ENCODE assay signal across 15 cellular contexts in the genomic region with DNA sequence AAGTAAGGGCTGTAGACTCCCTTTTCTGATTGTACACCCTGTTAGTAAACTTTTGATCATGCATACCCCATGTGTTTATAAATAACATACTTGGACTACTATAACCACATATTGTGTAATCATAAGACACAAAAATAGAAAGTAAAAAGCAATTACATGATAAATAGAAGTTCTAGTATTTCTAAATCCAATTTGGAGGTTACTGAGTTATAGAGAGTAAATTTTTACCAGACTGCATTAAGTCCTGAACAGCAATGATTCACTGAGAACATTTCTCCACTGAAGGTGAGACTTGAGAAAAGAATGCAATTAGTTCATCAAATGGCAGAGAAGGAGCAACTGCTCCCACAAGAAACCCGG. TPM values are rescaled to one million over a fixed set of nuclear protein-coding genes. Genes with fewer than 3 reads are reported as not detected.
DNase-seq lines count a peak whose midpoint lies in the region; ATAC-seq lines count a peak whose summit lies in the region.
"Had no signal": no experiment of that assay in that cellular context is flagged by ENCODE, and none has a peak within 500 bp of the region (broad histone marks: within the 10 kb centered on the region; RNA-seq: fewer than 3 reads in every experiment).

No MANE protein-coding gene starts in this region.

- H3K4me2 ChIP-seq in GM23248 (ENCODE audit: unreplicated experiment) = peak overlapping the region; percentile 60

- no peaks in the 10 kb centered on the region for H4K20me1 ChIP-seq in GM23248 (ENCODE audit: insufficient read depth)

- in situ Hi-C loops in GM23248 (cut with MboI) = no loop called here

- intact Hi-C loops in CD4-positive, alpha-beta memory T cell (cut with micrococcal nuclease) = no loop called here

- no peak overlapping the region for H2AFZ ChIP-seq in GM23248

- H3K36me3 ChIP-seq in GM23248 (ENCODE audit: low read depth) (peaks cover 28% of the 10 kb centered on the region), mesodermal cell (ENCODE audit: control insufficient read depth, insufficient read depth, low read length) (peaks cover 47% of the 10 kb centered on the region)
- peaks cover 22% of the 10 kb centered on the region for H3K36me3 ChIP-seq in CD4-positive, alpha-beta memory T cell (ENCODE audit: insufficient read depth, low read length)

- H3K27ac ChIP-seq in GM23248 = peak overlapping the region; percentile 91
- H3K27ac ChIP-seq in mesodermal cell (ENCODE audit: low read depth, low read length, severe bottlenecking) = peak overlapping the region; percentile 41
- H3K27ac ChIP-seq in CD4-positive, alpha-beta memory T cell (ENCODE audit: low read depth, low read length) = no peak overlapping the region
- H3K27ac ChIP-seq: WERI-Rb-1 had no signal

- no peaks in the 10 kb centered on the region for H3K27me3 ChIP-seq in GM23248 (replicated peaks; ENCODE audit: insufficient read depth)
- H3K27me3 ChIP-seq in CD4-positive, alpha-beta memory T cell (ENCODE audit: insufficient read depth, low read length) = no peaks in the 10 kb centered on the region

- H3F3A ChIP-seq in GM23248 (ENCODE audit: insufficient read depth) = peaks cover 68% of the 10 kb centered on the region

- H3K9me3 Mint-ChIP-seq in CD4-positive, alpha-beta memory T cell = no peaks in the 10 kb centered on the region
- H3K9me3 Mint-ChIP-seq: stimulated activated memory B cell treated with anti-CD40 and anti-IgM and Interleukin-4, amounts not matched to agents 10 μg/mL and 1 μg/mL and 100 μg/mL, for 72 hours had no signal

- H3K4me3 Mint-ChIP-seq in CD4-positive, alpha-beta memory T cell = no peak overlapping the region
- H3K4me3 Mint-ChIP-seq: stimulated activated memory B cell treated with anti-CD40 and anti-IgM and Interleukin-4, amounts not matched to agents 10 μg/mL and 1 μg/mL and 100 μg/mL, for 72 hours had no signal

- H3K36me3 Mint-ChIP-seq in CD4-positive, alpha-beta memory T cell = peaks cover 17 to 44% of the 10 kb centered on the region in 2 donors

- H3K4me3 ChIP-seq in GM23248 (no peak overlapping the region), mesodermal cell (ENCODE audit: extremely low read depth, insufficient read depth, low read length, poor library complexity, severe bottlenecking) (no peak overlapping the region)
- no peak overlapping the region for H3K4me3 ChIP-seq in CD4-positive, alpha-beta memory T cell (ENCODE audit: low read length in 2 of 2)

- H3K9ac ChIP-seq in GM23248 = peak overlapping the region; percentile 67

- H3K4me1 ChIP-seq in GM23248 (ENCODE audit: insufficient read depth) = peaks cover 48% of the 10 kb centered on the region
- peaks cover 19% of the 10 kb centered on the region for H3K4me1 ChIP-seq in mesodermal cell (ENCODE audit: control insufficient read depth, insufficient read depth, low read length, poor library complexity, severe bottlenecking)
- H3K4me1 ChIP-seq in CD4-positive, alpha-beta memory T cell (ENCODE audit: insufficient read depth, low read length) = no peaks in the 10 kb centered on the region

- H3K9me3 ChIP-seq in GM23248 (ENCODE audit: low read depth) (no peaks in the 10 kb centered on the region), mesodermal cell (ENCODE audit: control insufficient read depth, low read length) (no peaks in the 10 kb centered on the region)
- no peaks in the 10 kb centered on the region for H3K9me3 ChIP-seq in CD4-positive, alpha-beta memory T cell (ENCODE audit: control insufficient read depth in 1 of 2, low read length in 2 of 2)

- no peaks in the 10 kb centered on the region for H3K27me3 Mint-ChIP-seq in CD4-positive, alpha-beta memory T cell
- H3K27me3 Mint-ChIP-seq: stimulated activated memory B cell treated with anti-CD40 and anti-IgM and Interleukin-4, amounts not matched to agents 10 μg/mL and 1 μg/mL and 100 μg/mL, for 72 hours had no signal

- peaks cover 0 to 13% (median 5%) of the 10 kb centered on the region in 4 donors for H3K4me1 Mint-ChIP-seq in CD4-positive, alpha-beta memory T cell
- H3K4me1 Mint-ChIP-seq: stimulated activated memory B cell treated with anti-CD40 and anti-IgM and Interleukin-4, amounts not matched to agents 10 μg/mL and 1 μg/mL and 100 μg/mL, for 72 hours had no signal

- WGBS in GM23248 (ENCODE audit: low coverage in 1 of 2, low lambda C conversion rate in 2 of 2, missing lambda C conversion rate in 2 of 2), 2 experiments = 23 to 27% methylated on average over 1 of the region's 1 CpG
- WGBS in mesodermal cell (ENCODE audit: insufficient coverage in 2 of 2), 2 experiments = 100% methylated on average over 1 of the region's 1 CpG; no CpG with 5 or more reads in 1 of the 2 experiments

- H3K79me2 ChIP-seq in GM23248 (ENCODE audit: insufficient read depth) = peaks cover 11% of the 10 kb centered on the region

- DNase-seq in AG08395 (ENCODE audit: low spot score) (peak; percentile 53), GM23248 (peak; percentile 86), amniotic epithelial cell (ENCODE audit: low read depth) (peak; percentile 82), T1000 (lab: John Stamatoyannopoulos, UW) (no peak), NCI-H526 treated with DMSO at 0.1 percent for 48 hours (lab: John Stamatoyannopoulos, UW) (no peak)
- no peak for DNase-seq in CD4-positive, alpha-beta memory T cell
- DNase-seq: COR-L47, NCI-H1092 treated with DMSO at 0.1 percent for 48 hours, NCI-H524, SHP77, WERI-Rb-1 had no signal

- no peaks in the 10 kb centered on the region for H3K9me2 ChIP-seq in GM23248 (ENCODE audit: insufficient read depth)

- peak overlapping the region in 3 of 7 donors; percentile 37 to 73 (median 66) for H3K27ac Mint-ChIP-seq in CD4-positive, alpha-beta memory T cell
- H3K27ac Mint-ChIP-seq: stimulated activated memory B cell treated with anti-CD40 and anti-IgM and Interleukin-4, amounts not matched to agents 10 μg/mL and 1 μg/mL and 100 μg/mL, for 72 hours had no signal

- POLR2A ChIA-PET in CD4-positive, alpha-beta memory T cell (lab: Charles Lee; ENCODE audit: partially characterized antibody) = interaction anchor here (1.0 kb wide), 1 partner anchor 20 kb away, joined by 3 read pairs; no protein-coding TSS in a partner anchor

- ATAC-seq in HG03432 (IDR thresholded peaks at IDR 0.05; ENCODE audit: unreplicated experiment) = no peak
- ATAC-seq: stimulated activated memory B cell treated with anti-CD40 and anti-IgM and Interleukin-4, amounts not matched to agents 10 μg/mL and 1 μg/mL and 100 μg/mL, for 72 hours had no signal

- CTCF ChIA-PET in CD4-positive, alpha-beta memory T cell (lab: Charles Lee; ENCODE audit: partially characterized antibody) = no interaction called here

RNA-seq across cellular contexts. Expression of a gene that starts 7.7 kb away (rescaled TPM):
- total RNA-seq in GM23248 (2014; rRNA removed; shearing (Covaris generic)) = 12.3 and 25.8 TPM in 2 replicates
- polyA plus RNA-seq in GM23248 (2016; fragmentation: Nextera tagmentation; extraction: Ambion mirVana) = 1.1 and 1.2 TPM in 2 replicates
- 21.4 TPM for polyA plus RNA-seq in mesodermal cell (2013, experiment 1 of 2)
- polyA plus RNA-seq in mesodermal cell (2013, experiment 2 of 2) = 16.4 TPM
- 1 to 10 TPM; 6.7 to 7.4 TPM for total RNA-seq in CD4-positive, alpha-beta memory T cell
- under 1 TPM; 0.49 to 0.68 TPM for polyA plus RNA-seq in CD4-positive, alpha-beta memory T cell

RNA-seq across cellular contexts. Expression of a gene that starts 36.5 kb away (rescaled TPM):
- 421 and 423 TPM in 2 replicates for total RNA-seq in GM23248 (2014; rRNA removed; shearing (Covaris generic))
- 54.5 and 59.5 TPM in 2 replicates for polyA plus RNA-seq in GM23248 (2016; fragmentation: Nextera tagmentation; extraction: Ambion mirVana)
- polyA plus RNA-seq in mesodermal cell (2013, experiment 1 of 2) = 379 TPM
- 356 TPM for polyA plus RNA-seq in mesodermal cell (2013, experiment 2 of 2)
- total RNA-seq in CD4-positive, alpha-beta memory T cell = 100 to 1,000 TPM; 258 to 268 TPM
- polyA plus RNA-seq in CD4-positive, alpha-beta memory T cell = 10 to 100 TPM; 13.4 to 26.9 TPM

RNA-seq across cellular contexts. Expression of a gene that starts 46.8 kb away (rescaled TPM):
- total RNA-seq in GM23248 (2014; rRNA removed; shearing (Covaris generic)) = not detected in 2 replicates
- not detected in 2 replicates for polyA plus RNA-seq in GM23248 (2016; fragmentation: Nextera tagmentation; extraction: Ambion mirVana)
- not detected for polyA plus RNA-seq in mesodermal cell (2013, experiment 1 of 2)
- polyA plus RNA-seq in mesodermal cell (2013, experiment 2 of 2) = not detected
- total RNA-seq in CD4-positive, alpha-beta memory T cell = 10 to 100 TPM; 15.8 to 17.9 TPM
- 10 to 100 TPM in 1 of 2 donors, 1 to 10 TPM in 1; 6.8 to 11.5 TPM for polyA plus RNA-seq in CD4-positive, alpha-beta memory T cell
- total RNA-seq: osteocyte had no signal

Comparison
In these comparisons a context has a peak if more than half of its experiments do, and no peak if none do; other contexts are left out.
1. DNase-seq: peak in AG08395 (single experiment), GM23248 (single experiment) and amniotic epithelial cell (single experiment); none in T1000 (single experiment), NCI-H526 treated with DMSO at 0.1 percent for 48 hours (single experiment) and CD4-positive, alpha-beta memory T cell (0 of 5).
2. RNA of a gene that starts 46.8 kb away (total RNA-seq): 15.8 to 17.9 TPM in CD4-positive, alpha-beta memory T cell; not detected in GM23248; every median in the first group is over 10 times any median in the second.